Comparison of ENCODE assay signal across 14 cellular contexts in genomic region chr3:47365213-47366153, GRCh38. TPM values are rescaled to one million over a fixed set of nuclear protein-coding genes. Genes with fewer than 3 reads are reported as not detected.
A peak's percentile ranks its signal among the peaks of the same experiment; 100 is the strongest.
DNase-seq lines count a peak whose midpoint lies in the region; TF ChIP-seq lines count a peak whose summit lies in the region.
"Had no signal": no experiment of that assay in that cellular context is flagged by ENCODE, and none has a peak within 500 bp of the region (broad histone marks: within the 10 kb centered on the region; RNA-seq: fewer than 3 reads in every experiment).

No MANE protein-coding gene starts in this region.

- H3K36me3 Mint-ChIP-seq in HFFc6 (ENCODE audit: low read depth): peaks cover under 1% of the 10 kb centered on the region

- in situ Hi-C loops in astrocyte of the spinal cord (cut with HindIII; ENCODE audit: low sequenced_read_pairs): no loop called here

- H3K27me3 ChIP-seq in uterus: no peaks in the 10 kb centered on the region

- peaks cover 20% of the 10 kb centered on the region for H3K4me1 Mint-ChIP-seq in HFFc6 (ENCODE audit: low read depth)

- H3K9me3 Mint-ChIP-seq in HFFc6: peaks cover 1% of the 10 kb centered on the region

- peak overlapping the region; percentile 16; the same call in 1 of the 2 replicates for H3K4me3 Mint-ChIP-seq in HFFc6
- H3K4me3 Mint-ChIP-seq: activated naive CD4-positive, alpha-beta T cell treated with anti-CD3 and anti-CD28 coated beads, Interleukin-2, amount 10 ng/mL, durations not matched to agents 7 days and 5 days; B cell had no signal

- DNase-seq in A172 (ENCODE audit: low spot score): peak; percentile 52
- peak; percentile 52 for DNase-seq in HFFc6
- peak; percentile 82 for DNase-seq in astrocyte of the spinal cord (ENCODE audit: low read depth, low spot score)
- DNase-seq in inferior parietal cortex (ENCODE audit: extremely low spot score): peak; percentile 29
- no peak for DNase-seq in NOMO-1 treated with dmso at 0.1 percent for 144 hours (lab: John Stamatoyannopoulos, UW; ENCODE audit: unreplicated experiment)
- no peak for DNase-seq in NCI-H2107 treated with DMSO at 0.1 percent for 48 hours (lab: John Stamatoyannopoulos, UW; ENCODE audit: unreplicated experiment)
- no peak for DNase-seq in NCI-H1930 (lab: John Stamatoyannopoulos, UW)
- DNase-seq in uterus: no peak
- DNase-seq: activated CD4-positive, alpha-beta T cell treated with anti-CD3 and anti-CD28 coated beads, Interleukin-2, amount 50 U/mL, for 48 hours; activated naive CD4-positive, alpha-beta T cell treated with anti-CD3 and anti-CD28 coated beads, Interleukin-2, amount 10 ng/mL, durations not matched to agents 7 days and 5 days; erythroblast; kidney glomerular epithelial cell; NCI-H69 had no signal

- no peak for TF ChIP-seq POLR2A in uterus (IDR thresholded peaks at IDR 0.05)

- peaks cover 2% of the 10 kb centered on the region; the same call in 1 of the 2 replicates for H3K27me3 Mint-ChIP-seq in HFFc6 (ENCODE audit: insufficient read depth)
- H3K27me3 Mint-ChIP-seq: B cell had no signal

- intact Hi-C loops in uterus (cut with DNase I; ENCODE audit: low total_unique reads): no loop called here

- H3K9me3 ChIP-seq in uterus: no peaks in the 10 kb centered on the region

- no peak overlapping the region for H3K27ac ChIP-seq in uterus

- no peak overlapping the region; the same call in 1 of the 2 replicates for H3K27ac Mint-ChIP-seq in HFFc6
- H3K27ac Mint-ChIP-seq: activated naive CD4-positive, alpha-beta T cell treated with anti-CD3 and anti-CD28 coated beads, Interleukin-2, amount 10 ng/mL, durations not matched to agents 7 days and 5 days; B cell had no signal

- H3K36me3 ChIP-seq in uterus: no peaks in the 10 kb centered on the region

- H3K4me1 ChIP-seq in uterus: no peaks in the 10 kb centered on the region

- H3K4me3 ChIP-seq in astrocyte of the spinal cord (ENCODE audit: low read depth, low read length) (no peak overlapping the region), uterus (no peak overlapping the region)

- TF ChIP-seq CTCF in HFFc6 (IDR thresholded peaks at IDR 0.05): no peak
- no peak for TF ChIP-seq CTCF in astrocyte of the spinal cord (IDR thresholded peaks at IDR 0.05; ENCODE audit: low read depth, low read length)
- no peak for TF ChIP-seq CTCF in uterus (IDR thresholded peaks at IDR 0.05)

RNA-seq across cellular contexts. Expression of gene PTPN23, which starts 15.3 kb away (rescaled TPM):
- total RNA-seq in A172 (2014; rRNA removed; shearing (Covaris generic)): 12.1 and 15.1 TPM in 2 replicates
- total RNA-seq in HFFc6 (2021; fragmentation: NEBNext Ultra II Directional; extraction: Animal tissue kit (Norgen Biotek cat#: 25700)): 10 to 100 TPM; 43.1 to 50.0 (median 48.6) TPM
- 10 to 100 TPM in 2 of 4 donors, 1 to 10 TPM in 2; 5.1 to 51.6 (median 16.2) TPM for total RNA-seq in uterus

Comparison
In these comparisons a context has a peak if more than half of its experiments do, and no peak if none do; other contexts are left out.
1. DNase-seq: peak in A172 (single experiment), HFFc6 (single experiment), astrocyte of the spinal cord (single experiment) and inferior parietal cortex (single experiment); none in NOMO-1 treated with dmso at 0.1 percent for 144 hours (single experiment), NCI-H2107 treated with DMSO at 0.1 percent for 48 hours (single experiment), NCI-H1930 (0 of 2) and uterus (0 of 2).